22 cellular contexts compared by ENCODE assay signal in the genomic region with DNA sequence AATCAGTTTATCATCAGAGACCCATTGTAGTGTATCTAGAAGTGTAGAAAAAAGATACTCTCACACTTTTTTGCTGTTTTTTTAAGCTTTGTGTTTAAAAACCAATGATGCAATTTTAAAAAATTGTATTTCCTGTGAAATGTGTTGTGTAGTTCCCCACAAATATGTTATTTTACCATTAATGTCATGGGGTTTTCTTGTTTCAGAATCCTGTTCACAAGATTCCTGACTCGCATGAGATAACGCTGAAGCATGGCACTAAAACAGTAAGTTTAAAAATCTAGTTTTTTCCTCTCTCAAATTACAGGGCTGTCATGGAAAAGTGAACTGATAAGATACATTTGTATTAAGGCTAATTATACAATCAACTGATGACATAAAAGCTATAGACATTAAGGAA.
"Had no signal": no experiment of that assay in that cellular context is flagged by ENCODE, and none has a peak within 500 bp of the region (broad histone marks: within the 10 kb centered on the region; RNA-seq: fewer than 3 reads in every experiment).

No MANE protein-coding gene starts in this region.

- DNase-seq: activated CD4-positive, alpha-beta T cell treated with anti-CD3 and anti-CD28 coated beads for 36 hours; activated CD8-positive, alpha-beta memory T cell treated with anti-CD3 and anti-CD28 coated beads, Interleukin-2, amount 50 U/mL, for 4 hours; activated CD8-positive, alpha-beta T cell treated with anti-CD3 and anti-CD28 coated beads for 36 hours; activated effector memory CD4-positive, alpha-beta T cell treated with anti-CD3 and anti-CD28 coated beads, Interleukin-2, amount 50 U/mL, for 16 hours; activated naive CD8-positive, alpha-beta T cell treated with anti-CD3 and anti-CD28 coated beads for 36 hours; activated T-cell treated with anti-CD3 and anti-CD28 coated beads, Interleukin-2, amount 50 U/mL, for 48 hours; anterior cingulate cortex; foreskin melanocyte; kidney glomerular epithelial cell; left ventricle myocardium superior; nucleus accumbens; stimulated activated CD4-positive, alpha-beta T cell treated with anti-CD3 and anti-CD28 coated beads, Interleukin-4, amount 100 ng/mL, for 4 hours; stimulated activated CD8-positive, alpha-beta memory T cell treated with anti-CD3 and anti-CD28 coated beads, Interleukin-4, amount 100 ng/mL, for 48 hours; stimulated activated naive CD4-positive, alpha-beta T cell treated with Interleukin-2 at 50 U/mL for 16 hours; substantia nigra had no signal

- H3K4me3 ChIP-seq: cardiac muscle cell, right atrium auricular region, smooth muscle cell, tibial nerve, vagina had no signal

- H3K9me3 ChIP-seq: right atrium auricular region, tibial nerve, vagina had no signal

- H3K4me1 ChIP-seq: right atrium auricular region, vagina had no signal

- H3K27me3 ChIP-seq: cardiac muscle cell, right atrium auricular region, tibial nerve, vagina had no signal

- ATAC-seq: activated CD4-positive, alpha-beta T cell treated with anti-CD3 and anti-CD28 coated beads for 36 hours; activated CD8-positive, alpha-beta T cell treated with anti-CD3 and anti-CD28 coated beads for 36 hours; esophagus mucosa; left ventricle myocardium superior; natural killer cell treated with Interleukin-12 subunit alpha and Interleukin-12 subunit beta and Interleukin-15 and Interleukin-18, amount 100 ng/mL, for 72 hours had no signal

- H3K27ac ChIP-seq: cardiac muscle cell, right atrium auricular region, tibial nerve, vagina had no signal

- H3K36me3 ChIP-seq: right atrium auricular region, vagina had no signal

- H3K4me2 ChIP-seq: smooth muscle cell had no signal
